ENCODE assay signal across 1 cellular context in genomic region chr2:120542911-120543527, GRCh38.
TF ChIP-seq lines count a peak whose summit lies in the region.

No MANE protein-coding gene starts in this region.

TF ChIP-seq in HepG2, 621 proteins besides CTCF, POLR2A, EP300 and RAD21 (continued from another document and continues in another):
- TF ChIP-seq ZSCAN9 (CRISPR knock-in tag; IDR thresholded peaks at IDR 0.05; ENCODE audit: borderline replicate concordance) (0 out of 2 replicates have a peak, but pooled peaks have one; percentile 50), BCLAF1 (IDR thresholded peaks at IDR 0.05) (no peak), ZNF407 (CRISPR knock-in tag; IDR thresholded peaks at IDR 0.05; ENCODE audit: not compliant biosample characterization) (peak; percentile 54), ARHGAP35 (CRISPR knock-in tag; IDR thresholded peaks at IDR 0.05; ENCODE audit: borderline replicate concordance) (peak; percentile 89; the same call in 1 of the 2 replicates), NFRKB (IDR thresholded peaks at IDR 0.05) (no peak), CREM (IDR thresholded peaks at IDR 0.05) (no peak; the same call in 1 of the 2 replicates), CREM (CRISPR knock-in tag; IDR thresholded peaks at IDR 0.05) (no peak), POGK (CRISPR knock-in tag; conservative IDR thresholded peaks at IDR 0.05) (no peak), ZNF883 (CRISPR knock-in tag; IDR thresholded peaks at IDR 0.05; ENCODE audit: not compliant biosample characterization) (no peak), MEIS1 (CRISPR knock-in tag; IDR thresholded peaks at IDR 0.05; ENCODE audit: borderline replicate concordance) (peak; percentile 50; the same call in 1 of the 2 replicates), TFAP4 (IDR thresholded peaks at IDR 0.05; ENCODE audit: borderline replicate concordance, low read depth) (peak; percentile 38; the same call in 1 of the 2 replicates), IRF2 (CRISPR knock-in tag; IDR thresholded peaks at IDR 0.05) (peak; percentile 60; the same call in 1 of the 2 replicates), ZNF350 (CRISPR knock-in tag; IDR thresholded peaks at IDR 0.05; ENCODE audit: borderline replicate concordance, low read depth) (0 out of 2 replicates have a peak, but pooled peaks have one; percentile 20), MLXIP (CRISPR knock-in tag; IDR thresholded peaks at IDR 0.05; ENCODE audit: borderline replicate concordance) (0 out of 2 replicates have a peak, but pooled peaks have one; percentile 57), TOE1 (CRISPR knock-in tag; IDR thresholded peaks at IDR 0.05) (no peak), SMYD3 (CRISPR knock-in tag; IDR thresholded peaks at IDR 0.05) (no peak), SALL2 (CRISPR knock-in tag; IDR thresholded peaks at IDR 0.05) (no peak), ZFP36L2 (CRISPR knock-in tag; IDR thresholded peaks at IDR 0.05) (no peak), YEATS2 (CRISPR knock-in tag; IDR thresholded peaks at IDR 0.05; ENCODE audit: borderline replicate concordance) (0 out of 2 replicates have a peak, but pooled peaks have one; percentile 56), ZBTB33 (CRISPR knock-in tag; IDR thresholded peaks at IDR 0.05) (peak; percentile 58; the same call in 1 of the 2 replicates), ZNF121 (CRISPR knock-in tag; IDR thresholded peaks at IDR 0.05) (no peak), UBTF (CRISPR knock-in tag; IDR thresholded peaks at IDR 0.05) (no peak), MEIS2 (CRISPR knock-in tag; IDR thresholded peaks at IDR 0.05) (0 out of 2 replicates have a peak, but pooled peaks have one; percentile 15), PTBP1 (IDR thresholded peaks at IDR 0.05; ENCODE audit: low read depth, low read length, poor library complexity, severe bottlenecking) (no peak), PHF8 (CRISPR knock-in tag; IDR thresholded peaks at IDR 0.05) (0 out of 2 replicates have a peak, but pooled peaks have one; percentile 27), GATA4 (IDR thresholded peaks at IDR 0.05; ENCODE audit: borderline replicate concordance, low read depth) (no peak), NPAS2 (CRISPR knock-in tag; IDR thresholded peaks at IDR 0.05; ENCODE audit: borderline replicate concordance) (no peak), U2AF2 (IDR thresholded peaks at IDR 0.05; ENCODE audit: low read depth, low read length) (no peak), YEATS4 (CRISPR knock-in tag; IDR thresholded peaks at IDR 0.05; ENCODE audit: borderline replicate concordance) (no peak), ZNF432 (CRISPR knock-in tag; IDR thresholded peaks at IDR 0.05; ENCODE audit: borderline replicate concordance) (no peak), ERF (CRISPR knock-in tag; IDR thresholded peaks at IDR 0.05) (peak; percentile 73; the same call in 1 of the 2 replicates), POGZ (CRISPR knock-in tag; IDR thresholded peaks at IDR 0.05) (peak; percentile 66; the same call in 1 of the 2 replicates), MXD1 (CRISPR knock-in tag; IDR thresholded peaks at IDR 0.05) (no peak)
